Comparison of ENCODE assay signal across 15 cellular contexts in genomic region chr5:131324311-131324710, GRCh38.
A peak's percentile ranks its signal among the peaks of the same experiment; 100 is the strongest.
DNase-seq lines count a peak whose midpoint lies in the region; ATAC-seq and TF ChIP-seq lines count a peak whose summit lies in the region.
"Had no signal": no experiment of that assay in that cellular context is flagged by ENCODE, and none has a peak within 500 bp of the region (broad histone marks: within the 10 kb centered on the region; RNA-seq: fewer than 3 reads in every experiment).

No MANE protein-coding gene starts in this region.

- peaks cover 7% of the 10 kb centered on the region for H3K4me1 ChIP-seq in testis
- H3K4me1 ChIP-seq: prostate gland had no signal

- no peak for TF ChIP-seq CTCF in cardiac fibroblast (IDR thresholded peaks at IDR 0.05; ENCODE audit: low read depth, low read length)
- no peak for TF ChIP-seq CTCF in testis (IDR thresholded peaks at IDR 0.05)

- intact Hi-C loops in Right ventricle myocardium inferior (cut with DNase I): no loop called here
- intact Hi-C loops in cardiac septum (cut with DNase I): no loop called here
- intact Hi-C loops in testis (cut with DNase I; ENCODE audit: low total_unique reads): no loop called here

- H3K27me3 ChIP-seq in testis: no peaks in the 10 kb centered on the region
- H3K27me3 ChIP-seq: brain microvascular endothelial cell, esophagus squamous epithelium had no signal

- no peak overlapping the region for H3K27ac ChIP-seq in testis
- H3K27ac ChIP-seq: brain microvascular endothelial cell, esophagus squamous epithelium, prostate gland, thoracic aorta had no signal

- H3K4me1 Mint-ChIP-seq in memory B cell: peaks cover 46% of the 10 kb centered on the region

- no peaks in the 10 kb centered on the region for H3K36me3 ChIP-seq in testis (ENCODE audit: low read depth, missing control alignments)
- H3K36me3 ChIP-seq: brain microvascular endothelial cell, esophagus squamous epithelium, prostate gland, thoracic aorta had no signal

- DNase-seq in Right ventricle myocardium inferior (ENCODE audit: missing footprints): no peak
- DNase-seq in cardiac septum (ENCODE audit: low spot score): no peak
- peak; percentile 19 to 62 for DNase-seq in cardiac fibroblast (ENCODE audit: low read depth in 2 of 2)
- DNase-seq in memory B cell (ENCODE audit: low spot score in 2 of 2): no peak
- peak; percentile 22 for DNase-seq in testis
- no peak for DNase-seq in LoVo (ENCODE audit: low spot score)
- DNase-seq: AML-193, brain microvascular endothelial cell, esophagus squamous epithelium, kidney glomerular epithelial cell, NCI-H2029 treated with DMSO at 0.1 percent for 48 hours had no signal

- H3K9me3 ChIP-seq in testis: no peaks in the 10 kb centered on the region
- H3K9me3 ChIP-seq: esophagus squamous epithelium, prostate gland, thoracic aorta had no signal

- H3K27me3 Mint-ChIP-seq in memory B cell: no peaks in the 10 kb centered on the region

- WGBS in testis, 2 donors: 23 to 33% methylated on average over 1 of the region's 1 CpG

- H3K4me3 ChIP-seq in cardiac fibroblast (replicated peaks in 1 of 2; ENCODE audit: low read depth in 2 of 2, low read length in 2 of 2): no peak overlapping the region
- no peak overlapping the region for H3K4me3 ChIP-seq in testis
- H3K4me3 ChIP-seq: esophagus squamous epithelium, prostate gland, thoracic aorta had no signal

- no peak overlapping the region for H3K4me3 Mint-ChIP-seq in memory B cell

- ATAC-seq in Right ventricle myocardium inferior: peak; percentile 34
- ATAC-seq in memory B cell (ENCODE audit: low read depth): no peak
- ATAC-seq in GM19397 (IDR thresholded peaks at IDR 0.05; ENCODE audit: unreplicated experiment): no peak
- ATAC-seq in HG03045 (IDR thresholded peaks at IDR 0.05; ENCODE audit: unreplicated experiment): no peak

- no peaks in the 10 kb centered on the region for H3K9me3 Mint-ChIP-seq in memory B cell

- no peak for TF ChIP-seq POLR2A in testis (IDR thresholded peaks at IDR 0.05)

- peaks cover 38% of the 10 kb centered on the region for H3K36me3 Mint-ChIP-seq in memory B cell

- H3K27ac Mint-ChIP-seq in memory B cell: peak overlapping the region; percentile 24

Comparison
In these comparisons a context has a peak if more than half of its experiments do, and no peak if none do; other contexts are left out.
1. DNase-seq: peak in cardiac fibroblast (2 of 2) and testis (single experiment); none in Right ventricle myocardium inferior (single experiment), cardiac septum (single experiment), memory B cell (0 of 2) and LoVo (single experiment).